18 cellular contexts compared by ENCODE assay signal in the genomic region with DNA sequence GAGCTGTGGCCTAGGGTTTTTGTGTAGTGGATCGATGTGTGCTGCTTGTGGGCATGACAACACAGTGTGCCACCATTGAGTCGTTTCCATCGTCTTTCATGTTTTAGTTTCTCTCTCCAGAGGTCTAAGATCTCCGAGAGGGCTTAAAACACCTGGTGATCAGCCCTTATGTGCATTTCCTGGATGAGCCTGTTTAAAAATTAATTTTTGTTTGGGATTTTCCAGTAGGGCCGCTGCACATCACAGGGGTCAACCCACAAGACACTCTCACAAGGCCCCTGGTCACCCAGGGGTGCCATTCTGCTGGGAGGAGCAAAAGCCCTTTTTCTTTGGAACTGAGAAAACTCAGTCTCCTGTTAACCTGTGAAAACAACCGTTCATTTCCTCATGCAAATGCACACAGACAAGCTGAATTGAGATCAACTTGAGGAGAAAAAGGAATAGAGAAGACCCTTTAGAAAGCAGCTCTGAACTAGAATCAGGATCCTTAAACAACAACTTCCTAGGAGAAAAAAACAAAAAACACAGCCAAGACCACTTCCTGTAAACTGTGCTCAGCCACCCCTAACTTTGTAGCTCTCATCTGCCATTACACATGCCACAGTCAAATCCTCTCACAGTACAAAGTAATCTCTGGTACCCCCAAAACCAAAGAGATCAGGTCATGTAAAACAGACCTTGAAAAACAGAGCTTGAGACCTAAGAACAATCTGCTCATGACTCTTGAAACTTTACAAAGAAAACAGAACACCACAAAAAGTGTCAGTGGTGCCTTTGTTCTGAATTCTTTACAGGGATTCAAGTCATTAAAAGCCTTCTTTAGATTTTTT. TPM values are rescaled to one million over a fixed set of nuclear protein-coding genes. Genes with fewer than 3 reads are reported as not detected.
DNase-seq lines count a peak whose midpoint lies in the region; ATAC-seq and TF ChIP-seq lines count a peak whose summit lies in the region.
"Had no signal": no experiment of that assay in that cellular context is flagged by ENCODE, and none has a peak within 500 bp of the region (broad histone marks: within the 10 kb centered on the region; RNA-seq: fewer than 3 reads in every experiment).

No MANE protein-coding gene starts in this region.

- peak overlapping the region; percentile 41 for H3K4me2 ChIP-seq in BLaER1
- H3K4me2 ChIP-seq in SU-DHL-6 (ENCODE audit: low read depth, low read length, poor library complexity, severe bottlenecking): peak overlapping the region; percentile 9
- H3K4me2 ChIP-seq: SK-N-SH had no signal

- no peak overlapping the region for H3K9ac ChIP-seq in BLaER1
- no peak overlapping the region for H3K9ac ChIP-seq in SU-DHL-6 (ENCODE audit: low read length)
- H3K9ac ChIP-seq: SK-N-SH had no signal

- peak overlapping the region; percentile 84 for H2AFZ ChIP-seq in SU-DHL-6 (ENCODE audit: low read depth, low read length, severe bottlenecking)

- ATAC-seq in central memory CD8-positive, alpha-beta T cell (replicated peaks; ENCODE audit: extremely low read depth, poor library complexity, severe bottlenecking): peak; percentile 19
- no peak for ATAC-seq in HG02973 (IDR thresholded peaks at IDR 0.05; ENCODE audit: unreplicated experiment)
- ATAC-seq: left lung, Panc1 had no signal

- peak overlapping the region; percentile 64 for H3K27ac Mint-ChIP-seq in central memory CD8-positive, alpha-beta T cell (ENCODE audit: low read depth)

- no peak overlapping the region for H3K4me3 Mint-ChIP-seq in central memory CD8-positive, alpha-beta T cell

- intact Hi-C loops in left ventricle myocardium inferior (cut with micrococcal nuclease): no loop called here

- H3K9me2 ChIP-seq in SU-DHL-6 (replicated peaks; ENCODE audit: insufficient read depth, low read length): no peaks in the 10 kb centered on the region
- H3K9me2 ChIP-seq: SK-N-SH had no signal

- H3K27me3 Mint-ChIP-seq in central memory CD8-positive, alpha-beta T cell: no peaks in the 10 kb centered on the region

- H3K9me3 Mint-ChIP-seq in central memory CD8-positive, alpha-beta T cell: peaks cover 5% of the 10 kb centered on the region

- DNase-seq in Caki2 (ENCODE audit: low read depth) (peak; percentile 14), left ventricle myocardium inferior (no peak), cerebellum (ENCODE audit: low spot score) (no peak), D341Med (ENCODE audit: low spot score) (no peak)
- no peak for DNase-seq in central memory CD8-positive, alpha-beta T cell (ENCODE audit: low spot score in 2 of 2)
- DNase-seq: aorta, DMS79 treated with DMSO at 0.1 percent for 48 hours, foreskin fibroblast, H7, left lung, NCI-H2029 treated with DMSO at 0.1 percent for 48 hours, SK-N-SH, substantia nigra had no signal

- H3K4me1 ChIP-seq in BLaER1 (peaks cover 12% of the 10 kb centered on the region), left ventricle myocardium inferior (no peaks in the 10 kb centered on the region)
- H3K4me1 ChIP-seq: left lung, prostate gland had no signal

- H3K4me3 ChIP-seq in BLaER1 (no peak overlapping the region), SU-DHL-6 (ENCODE audit: insufficient read depth, low read length, poor library complexity, severe bottlenecking) (no peak overlapping the region), left ventricle myocardium inferior (no peak overlapping the region)
- H3K4me3 ChIP-seq: left lung, prostate gland had no signal

- H3K79me2 ChIP-seq in SU-DHL-6 (ENCODE audit: insufficient read depth, low read length): no peaks in the 10 kb centered on the region

- TF ChIP-seq CTCF in SU-DHL-6 (IDR thresholded peaks at IDR 0.05; ENCODE audit: insufficient read depth, low read length, poor library complexity, severe bottlenecking) (no peak), left ventricle myocardium inferior (IDR thresholded peaks at IDR 0.05; ENCODE audit: borderline replicate concordance) (no peak)

- H3K36me3 ChIP-seq in BLaER1: no peaks in the 10 kb centered on the region
- H3K36me3 ChIP-seq in SU-DHL-6 (ENCODE audit: low read length): peaks cover 7% of the 10 kb centered on the region; the same call in 1 of the 2 replicates
- no peaks in the 10 kb centered on the region for H3K36me3 ChIP-seq in left ventricle myocardium inferior
- H3K36me3 ChIP-seq: left lung, prostate gland had no signal

- in situ Hi-C loops in Caki2 (cut with HindIII; ENCODE audit: low pct_unique_long_range_greater_than_20kb, low sequenced_read_pairs): no loop called here

- peak overlapping the region; percentile 57 for H3K27ac ChIP-seq in BLaER1
- H3K27ac ChIP-seq in SU-DHL-6 (ENCODE audit: low read depth, low read length): no peak overlapping the region
- H3K27ac ChIP-seq in left ventricle myocardium inferior (replicated peaks): no peak overlapping the region
- H3K27ac ChIP-seq: left lung, prostate gland had no signal

- H3K4me1 Mint-ChIP-seq in central memory CD8-positive, alpha-beta T cell: peaks cover 16% of the 10 kb centered on the region

- peaks cover 5% of the 10 kb centered on the region; the same call in 1 of the 2 replicates for H3F3A ChIP-seq in SU-DHL-6 (ENCODE audit: insufficient read depth)

- no peaks in the 10 kb centered on the region for H3K36me3 Mint-ChIP-seq in central memory CD8-positive, alpha-beta T cell (ENCODE audit: insufficient read depth)

- H3K27me3 ChIP-seq in BLaER1: no peaks in the 10 kb centered on the region
- H3K27me3 ChIP-seq in SU-DHL-6 (ENCODE audit: low read length): no peaks in the 10 kb centered on the region
- no peaks in the 10 kb centered on the region for H3K27me3 ChIP-seq in left ventricle myocardium inferior (ENCODE audit: low read depth)
- H3K27me3 ChIP-seq: left lung had no signal

- H4K20me1 ChIP-seq in BLaER1: no peaks in the 10 kb centered on the region
- no peaks in the 10 kb centered on the region for H4K20me1 ChIP-seq in SU-DHL-6 (ENCODE audit: low read depth, low read length)

- H3K9me3 ChIP-seq in BLaER1: peaks cover 48% of the 10 kb centered on the region
- H3K9me3 ChIP-seq in SU-DHL-6 (ENCODE audit: insufficient read depth, low read length): peaks cover 26% of the 10 kb centered on the region
- peaks cover 25% of the 10 kb centered on the region for H3K9me3 ChIP-seq in left ventricle myocardium inferior (replicated peaks)
- H3K9me3 ChIP-seq: prostate gland had no signal

RNA-seq across cellular contexts. Expression of a gene that starts 8.3 kb away (rescaled TPM):
- total RNA-seq in Caki2 (2014; rRNA removed; shearing (Covaris generic); ENCODE audit: low replicate concordance): 4.3 and 11.6 TPM in 2 replicates
- total RNA-seq in left ventricle myocardium inferior: 13.2 TPM
- 18.3 TPM for total RNA-seq in cerebellum

RNA-seq across cellular contexts. Expression of a gene that starts 39.4 kb away (rescaled TPM):
- 3.9 and 6.1 TPM in 2 replicates for total RNA-seq in Caki2 (2014; rRNA removed; shearing (Covaris generic); ENCODE audit: low replicate concordance)
- total RNA-seq in left ventricle myocardium inferior (6.5 TPM), cerebellum (46.5 TPM)
